8 cellular contexts compared by ENCODE assay signal in genomic region chr19:19385900-19386339, GRCh38. TPM values are rescaled to one million over a fixed set of nuclear protein-coding genes. Genes with fewer than 3 reads are reported as not detected.
DNase-seq lines count a peak whose midpoint lies in the region; ATAC-seq, FAIRE-seq and TF ChIP-seq lines count a peak whose summit lies in the region.

No MANE protein-coding gene starts in this region.

- DNase-seq in bronchial epithelial cell (ENCODE audit: low read depth) (no peak), testis (no peak), amniotic stem cell (lab: John Stamatoyannopoulos, UW) (no peak)

- WGBS in testis, 2 donors: 0% methylated on average over 32 of the region's 59 CpGs; no CpG with 5 or more reads in 1 of the 2 donors

- no peak for FAIRE-seq in bronchial epithelial cell (lab: Jason Lieb, UNC)

- TF ChIP-seq CTCF in bronchial epithelial cell (IDR thresholded peaks at IDR 0.05; ENCODE audit: insufficient read depth, low read length, severe bottlenecking) (no peak), testis (IDR thresholded peaks at IDR 0.05) (no peak)

- H3K4me1 ChIP-seq in mucosa of rectum (ENCODE audit: control insufficient read depth in 2 of 2, insufficient read depth in 2 of 2, low read length in 2 of 2): peaks cover 31 to 37% of the 10 kb centered on the region in 2 donors
- peaks cover 45% of the 10 kb centered on the region for H3K4me1 ChIP-seq in testis

- H3K4me3 ChIP-seq in bronchial epithelial cell (ENCODE audit: low read depth, low read length) (peak overlapping the region; percentile 76), mucosa of rectum (ENCODE audit: low read length in 2 of 2) (peak overlapping the region; percentile 81), testis (peak overlapping the region; percentile 81 to 88)

- intact Hi-C loops in testis (cut with DNase I; ENCODE audit: low total_unique reads): no loop called here

- H3K27ac ChIP-seq in mucosa of rectum (ENCODE audit: low read depth in 2 of 2, low read length in 2 of 2): peak overlapping the region; percentile 82 to 87
- H3K27ac ChIP-seq in testis: peak overlapping the region; percentile 87

- peak overlapping the region; percentile 87 to 88 for H3K9ac ChIP-seq in mucosa of rectum (ENCODE audit: low read depth in 1 of 2, low read length in 2 of 2)

- no peaks in the 10 kb centered on the region for H3K9me3 ChIP-seq in mucosa of rectum (ENCODE audit: control insufficient read depth in 2 of 2, low read length in 2 of 2)
- H3K9me3 ChIP-seq in testis: no peaks in the 10 kb centered on the region

- H3K36me3 ChIP-seq in bronchial epithelial cell (ENCODE audit: control insufficient read depth, insufficient read depth, low read length) (no peaks in the 10 kb centered on the region), mucosa of rectum (ENCODE audit: control insufficient read depth in 2 of 2, insufficient read depth in 2 of 2, low read length in 2 of 2) (no peaks in the 10 kb centered on the region), testis (ENCODE audit: low read depth, missing control alignments) (no peaks in the 10 kb centered on the region)

- TF ChIP-seq POLR2A in Raji (IDR thresholded peaks at IDR 0.05; ENCODE audit: insufficient read depth, low read depth, low read length) (peak; percentile 72), testis (IDR thresholded peaks at IDR 0.05) (no peak)

- H3K27me3 ChIP-seq in bronchial epithelial cell (ENCODE audit: control insufficient read depth, insufficient read depth, low read length): no peaks in the 10 kb centered on the region
- no peaks in the 10 kb centered on the region for H3K27me3 ChIP-seq in mucosa of rectum (ENCODE audit: control insufficient read depth in 2 of 2, insufficient read depth in 2 of 2, low read length in 2 of 2)
- H3K27me3 ChIP-seq in testis: no peaks in the 10 kb centered on the region

- ATAC-seq in GM18502 (IDR thresholded peaks at IDR 0.05; ENCODE audit: poor library complexity, unreplicated experiment) (peak; percentile 20), HG02763 (IDR thresholded peaks at IDR 0.05; ENCODE audit: unreplicated experiment) (peak; percentile 19), HG03460 (IDR thresholded peaks at IDR 0.05; ENCODE audit: unreplicated experiment) (no peak)

RNA-seq across cellular contexts. Expression of gene GATAD2A, which starts 19.6 kb away (rescaled TPM):
- 48.4 and 49.0 TPM in 2 replicates for total RNA-seq in bronchial epithelial cell
- total RNA-seq in testis: 100 to 1,000 TPM; 163 to 197 TPM
- 109 TPM for polyA plus RNA-seq in testis (ENCODE audit: insufficient read depth, low read depth, low replicate concordance)
